12 cellular contexts compared by ENCODE assay signal in the genomic region with DNA sequence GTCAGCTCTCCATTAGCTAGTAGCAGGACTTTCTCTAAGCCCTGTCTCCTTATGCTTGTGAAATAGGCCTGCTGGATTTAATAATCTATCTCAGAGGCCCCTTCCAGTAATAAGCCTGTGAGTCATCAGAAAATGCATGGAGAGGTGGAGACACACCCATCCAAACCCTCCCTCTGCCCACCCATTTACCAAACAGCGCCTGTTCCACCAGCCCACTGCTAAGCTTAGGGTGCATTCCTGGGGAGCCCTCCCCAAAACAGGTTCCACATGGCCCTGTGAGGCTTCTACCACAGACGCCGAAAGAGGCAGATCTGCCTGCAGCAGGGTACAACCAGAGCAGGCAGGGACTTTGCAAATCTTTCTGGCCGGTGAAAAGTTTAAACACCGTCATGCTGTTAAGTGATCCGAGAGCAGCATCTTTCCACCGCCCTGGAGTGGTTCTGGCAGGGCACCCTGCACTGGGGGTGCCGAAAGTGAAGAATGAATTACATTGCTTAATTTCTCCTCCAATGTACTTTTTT.
A peak's percentile ranks its signal among the peaks of the same experiment; 100 is the strongest.
DNase-seq lines count a peak whose midpoint lies in the region; ATAC-seq and TF ChIP-seq lines count a peak whose summit lies in the region.
"Had no signal": no experiment of that assay in that cellular context is flagged by ENCODE, and none has a peak within 500 bp of the region (broad histone marks: within the 10 kb centered on the region; RNA-seq: fewer than 3 reads in every experiment).

No MANE protein-coding gene starts in this region.

- no peaks in the 10 kb centered on the region for H3K36me3 ChIP-seq in BJ (ENCODE audit: control insufficient read depth, insufficient read depth, low read length)
- H3K36me3 ChIP-seq: adrenal gland had no signal

- TF ChIP-seq CTCF in BJ (IDR thresholded peaks at IDR 0.05; ENCODE audit: insufficient read depth, low read depth, low read length) (no peak), fibroblast of villous mesenchyme (IDR thresholded peaks at IDR 0.05; ENCODE audit: insufficient read depth, low read depth, low read length) (no peak)

- intact Hi-C loops in sciatic nerve (cut with DNase I): no loop called here

- H3K4me3 ChIP-seq in BJ (ENCODE audit: low read depth, low read length): no peak overlapping the region
- H3K4me3 ChIP-seq in fibroblast of villous mesenchyme (ENCODE audit: low read depth, low read length): no peak overlapping the region
- H3K4me3 ChIP-seq: adrenal gland had no signal

- CTCF ChIA-PET in BJ (lab: Yijun Ruan, JAX): interaction anchor here (0.6 to 1.4 kb wide), 4 partner anchors 8 to 128 kb away, joined by 3 to 5 read pairs (median 4); no protein-coding TSS in a partner anchor

- ATAC-seq in sciatic nerve: peak; percentile 69
- no peak for ATAC-seq in HG02884 (IDR thresholded peaks at IDR 0.05; ENCODE audit: unreplicated experiment)
- ATAC-seq in GM19463 (IDR thresholded peaks at IDR 0.05; ENCODE audit: unreplicated experiment): no peak
- ATAC-seq: natural killer cell; stimulated activated naive CD8-positive, alpha-beta T cell treated with anti-CD3 and anti-CD28 coated beads, Interleukin-15, amount 100 ng/mL, for 72 hours had no signal

- H3K27me3 ChIP-seq in BJ (ENCODE audit: control insufficient read depth, insufficient read depth, low read length): no peaks in the 10 kb centered on the region
- H3K27me3 ChIP-seq: adrenal gland had no signal

- POLR2A ChIA-PET in BJ (lab: Charles Lee): interaction anchor here (0.9 kb wide), 1 partner anchor 16 kb away, joined by 6 read pairs; no protein-coding TSS in a partner anchor

- DNase-seq in BJ (ENCODE audit: low read depth) (peak; percentile 71), NOMO-1 treated with dmso at 0.1 percent for 144 hours (lab: John Stamatoyannopoulos, UW; ENCODE audit: unreplicated experiment) (peak; percentile 25), fibroblast of villous mesenchyme (ENCODE audit: low read depth) (peak; percentile 91), sciatic nerve (ENCODE audit: low spot score) (peak; percentile 53), NCI-H1092 treated with DMSO at 0.1 percent for 48 hours (lab: John Stamatoyannopoulos, UW) (no peak), hippocampal formation (lab: John Stamatoyannopoulos, UW) (no peak)
- DNase-seq: natural killer cell; stimulated activated CD4-positive, alpha-beta T cell treated with anti-CD3 and anti-CD28 coated beads, Interleukin-1b, Interleukin-23, amount 100 ng/mL, for 48 hours; stimulated activated naive CD8-positive, alpha-beta T cell treated with anti-CD3 and anti-CD28 coated beads, Interleukin-15, amount 100 ng/mL, for 72 hours had no signal

Comparison
In these comparisons a context has a peak if more than half of its experiments do, and no peak if none do; other contexts are left out.
1. DNase-seq: peak in BJ (single experiment), NOMO-1 treated with dmso at 0.1 percent for 144 hours (single experiment), fibroblast of villous mesenchyme (single experiment) and sciatic nerve (single experiment); none in NCI-H1092 treated with DMSO at 0.1 percent for 48 hours (single experiment) and hippocampal formation (0 of 2).